Comparison of ENCODE assay signal across 9 cellular contexts in genomic region chr18:59921384-59921891, GRCh38. TPM values are rescaled to one million over a fixed set of nuclear protein-coding genes. Genes with fewer than 3 reads are reported as not detected.
DNase-seq lines count a peak whose midpoint lies in the region; ATAC-seq, FAIRE-seq and TF ChIP-seq lines count a peak whose summit lies in the region.
"Had no signal": no experiment of that assay in that cellular context is flagged by ENCODE, and none has a peak within 500 bp of the region (broad histone marks: within the 10 kb centered on the region; RNA-seq: fewer than 3 reads in every experiment).

No MANE protein-coding gene starts in this region.

- intact Hi-C loops in PC-9 (cut with micrococcal nuclease; ENCODE audit: unreplicated experiment), result no loop called here

- no peak for TF ChIP-seq POLR2A in GM12891 (IDR thresholded peaks at IDR 0.05; ENCODE audit: low read depth, low read length)
- TF ChIP-seq POLR2A in suprapubic skin (IDR thresholded peaks at IDR 0.05), result no peak
- TF ChIP-seq POLR2A in gastroesophageal sphincter (IDR thresholded peaks at IDR 0.05), result no peak

- H3K79me2 ChIP-seq in PC-9 (ENCODE audit: low read depth), result no peaks in the 10 kb centered on the region

- no peaks in the 10 kb centered on the region for H3K36me3 ChIP-seq in PC-9 (ENCODE audit: low read depth)
- no peaks in the 10 kb centered on the region for H3K36me3 ChIP-seq in suprapubic skin
- no peaks in the 10 kb centered on the region for H3K36me3 ChIP-seq in gastroesophageal sphincter
- H3K36me3 ChIP-seq: WERI-Rb-1 had no signal

- H3K4me1 ChIP-seq in PC-9 (replicated peaks; ENCODE audit: insufficient read depth) (peaks cover 80% of the 10 kb centered on the region), suprapubic skin (peaks cover 23% of the 10 kb centered on the region), gastroesophageal sphincter (peaks cover 0 to 6% (median 0%) of the 10 kb centered on the region in 3 donors)

- WGBS in suprapubic skin, result 64% methylated on average over 2 of the region's 2 CpGs
- 78 to 91% methylated on average over 1 to 2 of the region's 2 CpGs for WGBS in gastroesophageal sphincter (ENCODE audit: low coverage in 1 of 2), 2 donors

- peaks cover 59% of the 10 kb centered on the region for H3F3A ChIP-seq in PC-9 (ENCODE audit: insufficient read depth, low read depth)

- peak; percentile 92 for FAIRE-seq in GM12891 (lab: Jason Lieb, UNC)

- no peak overlapping the region for H2AFZ ChIP-seq in PC-9

- no peaks in the 10 kb centered on the region for H4K20me1 ChIP-seq in PC-9 (ENCODE audit: insufficient read depth)

- no peaks in the 10 kb centered on the region for H3K9me3 ChIP-seq in PC-9 (ENCODE audit: insufficient read depth, low read depth)
- H3K9me3 ChIP-seq in suprapubic skin, result no peaks in the 10 kb centered on the region
- H3K9me3 ChIP-seq in gastroesophageal sphincter, result no peaks in the 10 kb centered on the region

- BruUV-seq in PC-9 (replicated peaks; lab: Mats Ljungman, UMichigan), result no TSS peak

- ATAC-seq in GM21786 (IDR thresholded peaks at IDR 0.05; ENCODE audit: unreplicated experiment) (peak; percentile 28), gastroesophageal sphincter (no peak)

- no peaks in the 10 kb centered on the region for H3K9me2 ChIP-seq in PC-9 (ENCODE audit: insufficient read depth)

- TF ChIP-seq EP300 in suprapubic skin (IDR thresholded peaks at IDR 0.05) (no peak), gastroesophageal sphincter (IDR thresholded peaks at IDR 0.05) (no peak)

- DNase-seq in GM12891 (ENCODE audit: insufficient read length, low spot score) (no peak), PC-9 (peak in 1 of 2 experiments; percentile 70), fibroblast of mammary gland (ENCODE audit: low read depth) (peak; percentile 67), COLO668 (lab: John Stamatoyannopoulos, UW; ENCODE audit: unreplicated experiment) (no peak), NCI-H2227 treated with DMSO at 0.1 percent for 48 hours (lab: John Stamatoyannopoulos, UW) (no peak), suprapubic skin (ENCODE audit: low spot score in 2 of 2) (no peak)
- DNase-seq: WERI-Rb-1 had no signal

- TF ChIP-seq CTCF in PC-9 (conservative IDR thresholded peaks at IDR 0.05) (no peak), fibroblast of mammary gland (conservative IDR thresholded peaks at IDR 0.05; ENCODE audit: control insufficient read depth, insufficient read depth, low read depth, low read length) (no peak), suprapubic skin (IDR thresholded peaks at IDR 0.05) (no peak), gastroesophageal sphincter (IDR thresholded peaks at IDR 0.05) (no peak)

- CTCF ChIA-PET in PC-9 (lab: Charles Lee), result no interaction called here

- H3K27ac ChIP-seq in PC-9 (peak overlapping the region; percentile 89), suprapubic skin (no peak overlapping the region), gastroesophageal sphincter (no peak overlapping the region)
- H3K27ac ChIP-seq: WERI-Rb-1 had no signal

- H3K27me3 ChIP-seq in PC-9 (ENCODE audit: insufficient read depth, low read depth) (no peaks in the 10 kb centered on the region), suprapubic skin (no peaks in the 10 kb centered on the region), gastroesophageal sphincter (no peaks in the 10 kb centered on the region)

- H3K4me3 ChIP-seq in PC-9 (no peak overlapping the region), fibroblast of mammary gland (ENCODE audit: control insufficient read depth, low read depth, low read length) (no peak overlapping the region), suprapubic skin (no peak overlapping the region), gastroesophageal sphincter (no peak overlapping the region)

- POLR2A ChIA-PET in PC-9 (lab: Charles Lee; ENCODE audit: unreplicated experiment), result no interaction called here

- peak overlapping the region; percentile 71; the same call in 1 of the 2 replicates for H3K4me2 ChIP-seq in PC-9

TF ChIP-seq in GM12891, 5 proteins besides CTCF, POLR2A, EP300 and RAD21:
- TF ChIP-seq TAF1 (IDR thresholded peaks at IDR 0.05; ENCODE audit: low read depth, low read length), result no peak
- TF ChIP-seq PAX5 (IDR thresholded peaks at IDR 0.05; ENCODE audit: insufficient read depth, low read length, severe bottlenecking), result no peak
- no peak for TF ChIP-seq POU2F2 (IDR thresholded peaks at IDR 0.05; ENCODE audit: low read depth, low read length)
- TF ChIP-seq SPI1 (IDR thresholded peaks at IDR 0.05; ENCODE audit: low read depth, low read length), result no peak
- TF ChIP-seq POLR2AphosphoS5 (IDR thresholded peaks at IDR 0.05; ENCODE audit: low read depth, low read length), result no peak

RNA-seq across cellular contexts. Expression of gene PMAIP1, which starts 21.6 kb away (rescaled TPM):
- polyA plus RNA-seq in GM12891 (2012; ENCODE audit: low read depth, missing spikeins), result 62.3 TPM
- total RNA-seq in PC-9 (2021) (16.5 and 17.0 TPM in 2 replicates), suprapubic skin (10 to 100 TPM; 18.5 to 27.3 (median 23.8) TPM), gastroesophageal sphincter (1 to 10 TPM in 3 of 4 donors, not detected in 1; 1.2 to 2.7 (median 1.3) TPM)
